In genomic region chr10:42645103-42645502, GRCh38 we compare ENCODE assay signal across 1 cellular context.
TF ChIP-seq lines count a peak whose summit lies in the region.

No MANE protein-coding gene starts in this region.

TF ChIP-seq in K562, 482 proteins besides CTCF, POLR2A, EP300 and RAD21 (continued from another document and continues in another):
- TF ChIP-seq ZNF395 (CRISPR knock-in tag; IDR thresholded peaks at IDR 0.05) (peak; percentile 78; the same call in 1 of the 2 replicates), ZBTB33 (CRISPR knock-in tag; IDR thresholded peaks at IDR 0.05) (0 out of 2 replicates have a peak, but pooled peaks have one; percentile 20), HMGN3 (IDR thresholded peaks at IDR 0.05; ENCODE audit: borderline replicate concordance, extremely low read depth, insufficient read length, low read depth, low read length) (peak; percentile 52), ARID2 (IDR thresholded peaks at IDR 0.05) (no peak), MTA2 (IDR thresholded peaks at IDR 0.05; ENCODE audit: low read depth) (peak; percentile 87), ZNF124 (CRISPR knock-in tag; IDR thresholded peaks at IDR 0.05) (no peak), ZNF511 (CRISPR knock-in tag; IDR thresholded peaks at IDR 0.05) (no peak), FOSL1 (tag; conservative IDR thresholded peaks at IDR 0.05) (peak; percentile 43; the same call in 1 of the 2 replicates), CBFA2T3 (IDR thresholded peaks at IDR 0.05) (peak; percentile 98), THRB (CRISPR knock-in tag; conservative IDR thresholded peaks at IDR 0.05) (no peak), KAT7 (CRISPR knock-in tag; IDR thresholded peaks at IDR 0.05; ENCODE audit: borderline replicate concordance) (no peak; the same call in 1 of the 2 replicates), ZNF75A (CRISPR knock-in tag; IDR thresholded peaks at IDR 0.05) (no peak), TEAD2 (tag; IDR thresholded peaks at IDR 0.05) (peak; percentile 75; the same call in 1 of the 2 replicates), NFATC3 (IDR thresholded peaks at IDR 0.05) (no peak), RUNX1 (IDR thresholded peaks at IDR 0.05; ENCODE audit: low read depth) (no peak), CCNT2 (IDR thresholded peaks at IDR 0.05; ENCODE audit: borderline replicate concordance, extremely low read depth, insufficient read length, low read depth, low read length) (peak; percentile 66), SIX5 (IDR thresholded peaks at IDR 0.05; ENCODE audit: borderline replicate concordance in 1 of 2, insufficient read depth in 1 of 2, low read depth in 1 of 2, low read length in 2 of 2) (no peak), ATF1 (CRISPR knock-in tag; IDR thresholded peaks at IDR 0.05) (no peak), ATF1 (tag; IDR thresholded peaks at IDR 0.05) (peak; percentile 22), SAFB (IDR thresholded peaks at IDR 0.05; ENCODE audit: borderline replicate concordance, low read depth, low read length) (no peak), ZNF133 (CRISPR knock-in tag; IDR thresholded peaks at IDR 0.05) (no peak), ETS1 (conservative IDR thresholded peaks at IDR 0.05; ENCODE audit: control insufficient read depth, low read depth, low read length) (peak; percentile 76; the same call in 1 of the 2 replicates), TRIM28 (IDR thresholded peaks at IDR 0.05) (no peak; the same call in 1 of the 2 replicates), HINFP (tag; conservative IDR thresholded peaks at IDR 0.05; ENCODE audit: low read depth) (no peak), SNRNP70 (optimal IDR thresholded peaks at IDR 0.05; ENCODE audit: low read depth, low read length) (no peak), ETV6 (IDR thresholded peaks at IDR 0.05; ENCODE audit: borderline replicate concordance in 1 of 2, low read depth in 2 of 2, low read length in 1 of 2) (peak in 1 of 2 experiments; percentile 52; a peak in 1 of 4 replicates), ETV6 (CRISPR knock-in tag; IDR thresholded peaks at IDR 0.05; ENCODE audit: borderline replicate concordance) (no peak), ID3 (CRISPR knock-in tag; IDR thresholded peaks at IDR 0.05) (no peak), ID3 (tag; IDR thresholded peaks at IDR 0.05) (no peak), MAFF (IDR thresholded peaks at IDR 0.05; ENCODE audit: low read length) (no peak), SP2 (IDR thresholded peaks at IDR 0.05; ENCODE audit: extremely low read depth, low read depth, low read length, poor library complexity, severe bottlenecking) (no peak), RCOR1 (IDR thresholded peaks at IDR 0.05; ENCODE audit: borderline replicate concordance in 1 of 2, low read depth in 2 of 2, low read length in 2 of 2) (peak; percentile 77 to 81; a peak in 3 of 4 replicates), CREB3L1 (IDR thresholded peaks at IDR 0.05; ENCODE audit: borderline replicate concordance, low read depth) (no peak), ARID1B (IDR thresholded peaks at IDR 0.05) (peak; percentile 96), GTF2E2 (tag; IDR thresholded peaks at IDR 0.05) (no peak), ZNF766 (CRISPR knock-in tag; conservative IDR thresholded peaks at IDR 0.05) (peak; percentile 40; the same call in 1 of the 2 replicates), ASH1L (IDR thresholded peaks at IDR 0.05; ENCODE audit: borderline replicate concordance, low read depth, partially characterized antibody) (no peak), ZNF449 (CRISPR knock-in tag; IDR thresholded peaks at IDR 0.05) (no peak), ZBTB11 (CRISPR knock-in tag; IDR thresholded peaks at IDR 0.05) (0 out of 6 replicates have a peak, but pooled peaks of 1 of the 3 experiments have one; percentile 56), HDAC1 (IDR thresholded peaks at IDR 0.05) (peak in 1 of 2 experiments; percentile 18; a peak in 1 of 4 replicates), NFIC (IDR thresholded peaks at IDR 0.05) (peak; percentile 90), BRCA1 (IDR thresholded peaks at IDR 0.05) (no peak), BRCA1 (CRISPR knock-in tag; IDR thresholded peaks at IDR 0.05) (no peak), PCBP1 (IDR thresholded peaks at IDR 0.05; ENCODE audit: low read depth, low read length, poor library complexity, severe bottlenecking) (no peak), RFX5 (IDR thresholded peaks at IDR 0.05; ENCODE audit: low read depth, low read length) (no peak), SETDB1 (IDR thresholded peaks at IDR 0.05; ENCODE audit: low read length) (no peak), TCF15 (CRISPR knock-in tag; IDR thresholded peaks at IDR 0.05) (no peak)
